ENCODE assay signal across 16 cellular contexts in the genomic region with DNA sequence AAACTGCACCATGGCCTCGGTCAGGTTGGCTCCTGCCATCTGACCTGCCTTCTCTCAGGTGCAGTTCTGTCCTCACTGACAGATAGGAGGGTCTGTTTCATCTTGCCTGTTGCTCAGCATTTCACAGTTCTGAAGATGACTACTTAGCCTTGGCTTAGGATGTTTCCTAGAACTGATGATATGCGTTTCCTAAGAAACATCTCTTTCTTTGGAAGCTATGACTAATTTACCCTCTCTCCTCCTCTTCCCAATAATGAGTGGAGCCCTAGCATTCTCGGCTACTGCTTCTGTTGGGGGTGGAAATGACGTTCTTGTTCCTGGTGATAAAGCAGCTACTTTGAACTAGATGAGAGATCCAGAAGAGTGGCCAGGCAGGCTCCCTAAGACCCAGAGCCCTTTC. TPM values are rescaled to one million over a fixed set of nuclear protein-coding genes. Genes with fewer than 3 reads are reported as not detected.
DNase-seq lines count a peak whose midpoint lies in the region; ATAC-seq and TF ChIP-seq lines count a peak whose summit lies in the region.
"Had no signal": no experiment of that assay in that cellular context is flagged by ENCODE, and none has a peak within 500 bp of the region (broad histone marks: within the 10 kb centered on the region; RNA-seq: fewer than 3 reads in every experiment).

No MANE protein-coding gene starts in this region.

- H3K9me3 Mint-ChIP-seq in activated T-cell treated with anti-CD3 and anti-CD28 coated beads, Interleukin-2, amount 50 U/mL, for 72 hours = no peaks in the 10 kb centered on the region
- H3K9me3 Mint-ChIP-seq in brain (peaks cover 0 to 2% (median 0%) of the 10 kb centered on the region in 5 experiments), type B pancreatic cell (peaks cover 4% of the 10 kb centered on the region)
- H3K9me3 Mint-ChIP-seq: immature natural killer cell; naive thymus-derived CD8-positive, alpha-beta T cell had no signal

- DNase-seq in activated T-cell treated with anti-CD3 and anti-CD28 coated beads, Interleukin-2, amount 50 U/mL, for 72 hours = no peak
- no peak for DNase-seq in activated T-cell treated with anti-CD3 and anti-CD28 coated beads for 4 hours
- DNase-seq in hepatic stellate cell (ENCODE audit: low spot score) = peak; percentile 76
- DNase-seq in type B pancreatic cell (ENCODE audit: extremely low spot score, unreplicated experiment) = no peak
- no peak for DNase-seq in midbrain (lab: John Stamatoyannopoulos, UW)
- no peak for DNase-seq in NCI-H345 treated with DMSO at 0.1 percent for 48 hours (lab: John Stamatoyannopoulos, UW; ENCODE audit: unreplicated experiment)
- DNase-seq: ACHN; activated CD8-positive, alpha-beta memory T cell treated with anti-CD3 and anti-CD28 coated beads, Interleukin-2, amount 50 U/mL, for 48 hours; immature natural killer cell; naive thymus-derived CD8-positive, alpha-beta T cell; SIG-M5; uterus had no signal

- no peaks in the 10 kb centered on the region for H3K27me3 Mint-ChIP-seq in activated T-cell treated with anti-CD3 and anti-CD28 coated beads, Interleukin-2, amount 50 U/mL, for 72 hours (ENCODE audit: low read depth)
- H3K27me3 Mint-ChIP-seq in brain (peaks cover 3% of the 10 kb centered on the region), type B pancreatic cell (no peaks in the 10 kb centered on the region)
- H3K27me3 Mint-ChIP-seq: naive thymus-derived CD8-positive, alpha-beta T cell had no signal

- peaks cover 0 to 3% of the 10 kb centered on the region in 2 donors for H3K36me3 Mint-ChIP-seq in activated T-cell treated with anti-CD3 and anti-CD28 coated beads, Interleukin-2, amount 50 U/mL, for 72 hours (ENCODE audit: insufficient read depth in 2 of 2)
- H3K36me3 Mint-ChIP-seq in brain (peaks cover 10% of the 10 kb centered on the region), type B pancreatic cell (no peaks in the 10 kb centered on the region)

- TF ChIP-seq CTCF in brain (conservative IDR thresholded peaks at IDR 0.05) (no peak), type B pancreatic cell (conservative IDR thresholded peaks at IDR 0.05) (no peak)

- H3K27ac Mint-ChIP-seq in activated T-cell treated with anti-CD3 and anti-CD28 coated beads, Interleukin-2, amount 50 U/mL, for 72 hours = peak overlapping the region; percentile 18
- peak overlapping the region in 4 of 5 experiments; percentile 23 to 90 (median 74) for H3K27ac Mint-ChIP-seq in brain
- H3K27ac Mint-ChIP-seq in type B pancreatic cell = peak overlapping the region; percentile 59
- H3K27ac Mint-ChIP-seq: immature natural killer cell had no signal

- H3K4me1 Mint-ChIP-seq in activated T-cell treated with anti-CD3 and anti-CD28 coated beads, Interleukin-2, amount 50 U/mL, for 72 hours (ENCODE audit: low read depth) = peaks cover 17% of the 10 kb centered on the region
- H3K4me1 Mint-ChIP-seq in brain (peaks cover 30% of the 10 kb centered on the region), type B pancreatic cell (ENCODE audit: unreplicated experiment) (peaks cover 13% of the 10 kb centered on the region)

- peak; percentile 42 to 70 for ATAC-seq in activated T-cell treated with anti-CD3 and anti-CD28 coated beads, Interleukin-2, amount 50 U/mL, for 72 hours (replicated peaks in 1 of 2)
- ATAC-seq in GM19023 (IDR thresholded peaks at IDR 0.05; ENCODE audit: unreplicated experiment) = no peak
- ATAC-seq: naive thymus-derived CD8-positive, alpha-beta T cell had no signal

- peak overlapping the region in 1 of 2 donors; percentile 2 for H3K4me3 Mint-ChIP-seq in activated T-cell treated with anti-CD3 and anti-CD28 coated beads, Interleukin-2, amount 50 U/mL, for 72 hours
- no peak overlapping the region for H3K4me3 Mint-ChIP-seq in brain
- H3K4me3 Mint-ChIP-seq in type B pancreatic cell = no peak overlapping the region
- H3K4me3 Mint-ChIP-seq: naive thymus-derived CD8-positive, alpha-beta T cell had no signal

RNA-seq across cellular contexts. Expression of a gene that starts 27.3 kb away (rescaled TPM):
- total RNA-seq in activated T-cell treated with anti-CD3 and anti-CD28 coated beads, Interleukin-2, amount 50 U/mL, for 72 hours = under 1 TPM; 0.34 to 0.95 TPM
- polyA plus RNA-seq in brain (ENCODE audit: insufficient read depth, low read depth, low replicate concordance) = 1.3 TPM
- 5.5 and 11.1 TPM in 2 replicates for total RNA-seq in type B pancreatic cell (ENCODE audit: low replicate concordance)
- total RNA-seq: naive thymus-derived CD8-positive, alpha-beta T cell had no signal

RNA-seq across cellular contexts. Expression of a gene that starts 27.4 kb away (rescaled TPM):
- total RNA-seq in activated T-cell treated with anti-CD3 and anti-CD28 coated beads, Interleukin-2, amount 50 U/mL, for 72 hours = under 1 TPM; 0.46 to 0.65 TPM
- polyA plus RNA-seq in brain (ENCODE audit: insufficient read depth, low read depth, low replicate concordance) = 1.5 TPM
- total RNA-seq in type B pancreatic cell (ENCODE audit: low replicate concordance) = 3.2 and 9.4 TPM in 2 replicates
- total RNA-seq: Daoy had no signal
- polyA plus RNA-seq: cardiac muscle cell, immature natural killer cell had no signal

RNA-seq across cellular contexts. Expression of a gene that starts 30.7 kb away (rescaled TPM):
- 10 to 100 TPM; 11.7 to 16.8 TPM for total RNA-seq in activated T-cell treated with anti-CD3 and anti-CD28 coated beads, Interleukin-2, amount 50 U/mL, for 72 hours
- 93.7 TPM for polyA plus RNA-seq in brain (ENCODE audit: insufficient read depth, low read depth, low replicate concordance)
- 10.9 and 29.0 TPM in 2 replicates for total RNA-seq in type B pancreatic cell (ENCODE audit: low replicate concordance)

RNA-seq across cellular contexts. Expression of a gene that starts 42.9 kb away (rescaled TPM):
- not detected for total RNA-seq in activated T-cell treated with anti-CD3 and anti-CD28 coated beads, Interleukin-2, amount 50 U/mL, for 72 hours
- polyA plus RNA-seq in brain (ENCODE audit: insufficient read depth, low read depth, low replicate concordance) = not detected
- total RNA-seq in type B pancreatic cell (ENCODE audit: low replicate concordance) = 0.17 and 0.52 TPM in 2 replicates
- total RNA-seq: cardiac muscle cell; Daoy; naive thymus-derived CD8-positive, alpha-beta T cell; uterus had no signal
- polyA plus RNA-seq: cardiac muscle cell; immature natural killer cell; naive thymus-derived CD8-positive, alpha-beta T cell had no signal

RNA-seq across cellular contexts. Expression of a gene that starts 43.1 kb away (rescaled TPM):
- total RNA-seq in activated T-cell treated with anti-CD3 and anti-CD28 coated beads, Interleukin-2, amount 50 U/mL, for 72 hours = under 1 TPM; 0.14 to 0.31 TPM
- polyA plus RNA-seq in brain (ENCODE audit: insufficient read depth, low read depth, low replicate concordance) = 0.08 TPM
- 3.1 TPM in 2 replicates for total RNA-seq in type B pancreatic cell (ENCODE audit: low replicate concordance)
- total RNA-seq: naive thymus-derived CD8-positive, alpha-beta T cell had no signal
- polyA plus RNA-seq: immature natural killer cell; naive thymus-derived CD8-positive, alpha-beta T cell had no signal

Comparison
In these comparisons a context has a peak if more than half of its experiments do, and no peak if none do; other contexts are left out.
1. H3K27ac Mint-ChIP-seq: peak in every context shown above with its lines; median percentile 74 in brain; 59 in type B pancreatic cell; 18 in activated T-cell treated with anti-CD3 and anti-CD28 coated beads, Interleukin-2, amount 50 U/mL, for 72 hours.